In genomic region chr17:39923836-39924690, GRCh38 we compare ENCODE assay signal across 1 cellular context.
TF ChIP-seq lines count a peak whose summit lies in the region.

No MANE protein-coding gene starts in this region.

TF ChIP-seq in endothelial cell of umbilical vein, 7 proteins besides CTCF, POLR2A, EP300 and RAD21:
- TF ChIP-seq GATA2 (IDR thresholded peaks at IDR 0.05; ENCODE audit: insufficient read depth, insufficient read length, low read depth, low read length): no peak
- no peak for TF ChIP-seq FOS (IDR thresholded peaks at IDR 0.05; ENCODE audit: borderline replicate concordance, insufficient read depth, low read length)
- no peak for TF ChIP-seq MAX (IDR thresholded peaks at IDR 0.05; ENCODE audit: insufficient read depth, insufficient read length)
- no peak for TF ChIP-seq MYC (IDR thresholded peaks at IDR 0.05; ENCODE audit: low read depth, low read length)
- no peak for TF ChIP-seq POLR2AphosphoS5 (IDR thresholded peaks at IDR 0.05; ENCODE audit: insufficient read depth, low read depth, low read length)
- TF ChIP-seq JUN (IDR thresholded peaks at IDR 0.05; ENCODE audit: borderline replicate concordance, insufficient read depth, insufficient read length, low read depth): no peak
- TF ChIP-seq EZH2 (IDR thresholded peaks at IDR 0.05; ENCODE audit: borderline replicate concordance, low read depth, low read length, severe bottlenecking): no peak
